24 cellular contexts compared by ENCODE assay signal in genomic region chr18:5490753-5491240, GRCh38. TPM values are rescaled to one million over a fixed set of nuclear protein-coding genes. Genes with fewer than 3 reads are reported as not detected.
"Had no signal": no experiment of that assay in that cellular context is flagged by ENCODE, and none has a peak within 500 bp of the region (broad histone marks: within the 10 kb centered on the region; RNA-seq: fewer than 3 reads in every experiment).

No MANE protein-coding gene starts in this region.

- H3K36me3 ChIP-seq: MG63, SJCRH30 had no signal

- H3K9me3 ChIP-seq: MG63, Peyer's patch, SJCRH30 had no signal

- DNase-seq: IMR-90, Karpas-422, KG1, MG63, NCI-H1092 treated with DMSO at 0.1 percent for 48 hours, NCI-H1436, NCI-H187, NCI-H2029, NCI-H2081 treated with DMSO at 0.1 percent for 48 hours, NCI-H2171, NCI-H226, NCI-H446, NCI-H510A, NCI-H524 treated with DMSO at 0.1 percent for 48 hours, NCI-H748 treated with DMSO at 0.1 percent for 48 hours, OCI-M1, PC-9, Peyer's patch, SHP77 treated with DMSO at 0.1 percent for 48 hours, SJCRH30, T-helper 1 cell had no signal

- H3K4me1 ChIP-seq: Peyer's patch, SJCRH30 had no signal

- H3K27ac ChIP-seq: PC-9, Peyer's patch, SJCRH30 had no signal

- ATAC-seq: HepG2, Right ventricle myocardium inferior, SK-N-SH treated with all-trans-retinoic acid at 6 μM for 48 hours had no signal

- H2AFZ ChIP-seq: PC-9 had no signal

- H3K27me3 ChIP-seq: MG63, Peyer's patch, SJCRH30 had no signal

- H3K4me2 ChIP-seq: PC-9 had no signal

- H3K4me3 ChIP-seq: MG63, PC-9, Peyer's patch, SJCRH30 had no signal

RNA-seq across cellular contexts. Expression of gene EPB41L3, which starts 53.0 kb away (rescaled TPM):
- total RNA-seq: HepG2, PC-9, SJCRH30 had no signal
